In the genomic region with DNA sequence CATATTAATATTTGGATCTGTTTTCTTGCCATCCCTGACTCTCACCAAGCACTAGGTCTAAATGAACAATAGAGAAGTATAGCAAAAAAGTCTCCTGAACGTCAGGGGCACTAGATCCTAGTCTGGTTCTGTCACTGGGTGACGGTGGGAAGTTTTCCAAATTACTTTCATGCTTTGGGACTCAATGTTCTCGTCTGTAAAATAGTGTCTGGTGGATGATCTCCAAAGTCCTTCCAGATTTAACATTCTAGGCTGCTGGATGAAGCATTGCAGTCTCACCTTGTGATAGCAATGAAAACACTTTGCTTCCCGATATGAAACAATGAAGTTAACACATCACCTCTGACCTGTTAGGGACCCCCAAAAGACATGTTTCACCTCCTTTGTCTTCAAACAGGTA, we compare ENCODE assay signal across 35 cellular contexts.
"Had no signal": no experiment of that assay in that cellular context is flagged by ENCODE, and none has a peak within 500 bp of the region (broad histone marks: within the 10 kb centered on the region; RNA-seq: fewer than 3 reads in every experiment).

No MANE protein-coding gene starts in this region.

- H3K27me3 ChIP-seq: adrenal gland, body of pancreas, brain microvascular endothelial cell, breast epithelium had no signal

- H3K9me3 ChIP-seq: body of pancreas, breast epithelium had no signal

- H3K36me3 ChIP-seq: adrenal gland, brain microvascular endothelial cell, breast epithelium had no signal

- ATAC-seq: activated CD8-positive, alpha-beta T cell treated with anti-CD3 and anti-CD28 coated beads for 36 hours; activated naive CD4-positive, alpha-beta T cell treated with anti-CD3 and anti-CD28 coated beads, Interleukin-2, amount 50 U/mL, for 72 hours; activated T-cell treated with anti-CD3 and anti-CD28 coated beads, Interleukin-2, amount 50 U/mL, for 4 hours; activated T-cell treated with anti-CD3 and anti-CD28 coated beads, Interleukin-2, amount 50 U/mL, for 72 hours; activated T-helper 17 cell treated with anti-CD3 and anti-CD28 coated beads, Interleukin-2, amount 50 U/mL, for 72 hours; body of pancreas had no signal

- DNase-seq: activated B cell treated with CpG ODN at 0.5 μM for 24 hours; activated CD4-positive, alpha-beta memory T cell treated with anti-CD3 and anti-CD28 coated beads for 36 hours; activated CD4-positive, alpha-beta T cell treated with anti-CD3 and anti-CD28 coated beads for 4 hours; activated CD4-positive, alpha-beta T cell treated with anti-CD3 and anti-CD28 coated beads, Interleukin-2, amount 10 ng/mL, durations not matched to agents 24 days and 14 days; activated CD4-positive, alpha-beta T cell treated with anti-CD3 and anti-CD28 coated beads, Interleukin-2, amount 50 U/mL, for 1 hour; activated CD4-positive, alpha-beta T cell treated with anti-CD3 and anti-CD28 coated beads, Interleukin-2, amount 50 U/mL, for 4 hours; activated CD4-positive, CD25-positive, alpha-beta regulatory T cell treated with anti-CD3 and anti-CD28 coated beads, Interleukin-2, amount 50 U/mL, for 72 hours; activated CD8-positive, alpha-beta memory T cell treated with anti-CD3 and anti-CD28 coated beads, Interleukin-2, amount 50 U/mL, for 4 hours; activated CD8-positive, alpha-beta T cell treated with anti-CD3 and anti-CD28 coated beads for 36 hours; activated effector memory CD4-positive, alpha-beta T cell treated with anti-CD3 and anti-CD28 coated beads, Interleukin-2, amount 50 U/mL, for 16 hours; activated gamma-delta T cell treated with Interleukin-2 at 50 U/mL for 16 hours; activated naive CD4-positive, alpha-beta T cell; activated naive CD4-positive, alpha-beta T cell treated with anti-CD3 and anti-CD28 coated beads for 36 hours; activated naive CD4-positive, alpha-beta T cell treated with anti-CD3 and anti-CD28 coated beads, Interleukin-2, amount 50 U/mL, for 16 hours; activated naive CD8-positive, alpha-beta T cell treated with anti-CD3 and anti-CD28 coated beads for 36 hours; activated T-cell treated with anti-CD3 and anti-CD28 coated beads for 4 hours; activated T-cell treated with anti-CD3 and anti-CD28 coated beads, Interleukin-2, amount 50 U/mL, for 1 hour; activated T-cell treated with anti-CD3 and anti-CD28 coated beads, Interleukin-2, amount 50 U/mL, for 4 hours; activated T-cell treated with anti-CD3 and anti-CD28 coated beads, Interleukin-2, amount 50 U/mL, for 72 hours; adrenal gland; amniotic stem cell; aorta; body of pancreas; brain microvascular endothelial cell; caudate nucleus; cerebellar nuclear complex; T-helper 1 cell; T-helper 2 cell; T-helper 9 cell had no signal

- H3K4me1 ChIP-seq: adrenal gland, body of pancreas, breast epithelium had no signal

- H3K4me3 ChIP-seq: adrenal gland, body of pancreas, breast epithelium had no signal

- FAIRE-seq: astrocyte, TTC549 had no signal

- H3K27ac ChIP-seq: adrenal gland, body of pancreas, brain microvascular endothelial cell, breast epithelium, VCaP had no signal
